In genomic region chr15:85667491-85668424, GRCh38 we compare ENCODE assay signal across 8 cellular contexts.
DNase-seq lines count a peak whose midpoint lies in the region; ATAC-seq and TF ChIP-seq lines count a peak whose summit lies in the region.

No MANE protein-coding gene starts in this region.

- H3K36me3 Mint-ChIP-seq in activated CD8-positive, alpha-beta T cell treated with anti-CD3 and anti-CD28 coated beads, Interleukin-2, amount 10 ng/mL, durations not matched to agents 7 days and 5 days (ENCODE audit: low read depth) = peaks cover 73% of the 10 kb centered on the region

- H3K9me3 Mint-ChIP-seq in activated CD8-positive, alpha-beta T cell treated with anti-CD3 and anti-CD28 coated beads, Interleukin-2, amount 10 ng/mL, durations not matched to agents 7 days and 5 days (ENCODE audit: insufficient read depth) = no peaks in the 10 kb centered on the region

- no peak overlapping the region for H3K4me3 ChIP-seq in fibroblast of mammary gland (ENCODE audit: control insufficient read depth, low read depth, low read length)
- H3K4me3 ChIP-seq in trophoblast cell (ENCODE audit: low read depth, low read length) = no peak overlapping the region

- no peak overlapping the region for H3K14ac ChIP-seq in trophoblast cell (ENCODE audit: low read length)

- H3K9me3 ChIP-seq in KOPT-K1 (ENCODE audit: insufficient read depth, low read length, poor library complexity, severe bottlenecking) (no peaks in the 10 kb centered on the region), trophoblast cell (ENCODE audit: insufficient read depth, low read depth, low read length) (no peaks in the 10 kb centered on the region)

- peak overlapping the region; percentile 39 for H3K27ac ChIP-seq in KOPT-K1 (ENCODE audit: low read depth, low read length, poor library complexity, severe bottlenecking)
- no peak overlapping the region for H3K27ac ChIP-seq in trophoblast cell (ENCODE audit: low read depth, low read length)

- H3K4me3 Mint-ChIP-seq in activated CD8-positive, alpha-beta T cell treated with anti-CD3 and anti-CD28 coated beads, Interleukin-2, amount 10 ng/mL, durations not matched to agents 7 days and 5 days = peak overlapping the region; percentile 9

- H3K23ac ChIP-seq in trophoblast cell (ENCODE audit: low read length) = no peak overlapping the region

- no peaks in the 10 kb centered on the region for H3K27me3 Mint-ChIP-seq in activated CD8-positive, alpha-beta T cell treated with anti-CD3 and anti-CD28 coated beads, Interleukin-2, amount 10 ng/mL, durations not matched to agents 7 days and 5 days (ENCODE audit: low read depth)

- no peaks in the 10 kb centered on the region for H3K79me1 ChIP-seq in trophoblast cell (ENCODE audit: low read length)

- H4K8ac ChIP-seq in trophoblast cell (ENCODE audit: low read depth, low read length) = no peak overlapping the region

- TF ChIP-seq CTCF in GM10266 (IDR thresholded peaks at IDR 0.05; ENCODE audit: control insufficient read depth, insufficient read depth, low read depth, missing control alignments) = no peak
- no peak for TF ChIP-seq CTCF in fibroblast of mammary gland (conservative IDR thresholded peaks at IDR 0.05; ENCODE audit: control insufficient read depth, insufficient read depth, low read depth, low read length)

- no peak overlapping the region for H3K4ac ChIP-seq in trophoblast cell (ENCODE audit: low read depth, low read length)

- no peak overlapping the region for H2AK5ac ChIP-seq in trophoblast cell (ENCODE audit: low read length)

- no peak overlapping the region for H2BK120ac ChIP-seq in trophoblast cell (ENCODE audit: insufficient read depth, low read length, poor library complexity)

- peaks cover 19% of the 10 kb centered on the region for H3K4me1 Mint-ChIP-seq in activated CD8-positive, alpha-beta T cell treated with anti-CD3 and anti-CD28 coated beads, Interleukin-2, amount 10 ng/mL, durations not matched to agents 7 days and 5 days (ENCODE audit: low read depth)

- H4K91ac ChIP-seq in trophoblast cell (ENCODE audit: low read depth, low read length) = no peak overlapping the region

- no CpG with 5 or more reads among the region's 5 CpGs for WGBS in trophoblast cell (ENCODE audit: extremely low coverage, insufficient coverage, insufficient read length)

- no peaks in the 10 kb centered on the region for H3K79me2 ChIP-seq in trophoblast cell (ENCODE audit: control insufficient read depth, insufficient read depth, low read length, poor library complexity)

- no peak overlapping the region for H4K12ac ChIP-seq in trophoblast cell (ENCODE audit: low read depth, low read length)

- H3K4me2 ChIP-seq in trophoblast cell (ENCODE audit: low read length) = no peak overlapping the region

- H2AFZ ChIP-seq in trophoblast cell (ENCODE audit: insufficient read depth, low read length, poor library complexity) = no peak overlapping the region

- CTCF ChIA-PET in activated CD8-positive, alpha-beta T cell treated with anti-CD3 and anti-CD28 coated beads, Interleukin-2, amount 10 ng/mL, durations not matched to agents 7 days and 5 days (lab: Charles Lee) = interaction anchor here (0.8 to 2.1 kb wide), 7 partner anchors 18 to 53 kb away, joined by 3 to 21 read pairs (median 4); no protein-coding TSS in a partner anchor

- ATAC-seq in GM21737 (IDR thresholded peaks at IDR 0.05; ENCODE audit: unreplicated experiment) = peak; percentile 81
- ATAC-seq in activated CD8-positive, alpha-beta T cell treated with anti-CD3 and anti-CD28 coated beads, Interleukin-2, amount 10 ng/mL, durations not matched to agents 7 days and 5 days = peak; percentile 97

- POLR2A ChIA-PET in activated CD8-positive, alpha-beta T cell treated with anti-CD3 and anti-CD28 coated beads, Interleukin-2, amount 10 ng/mL, durations not matched to agents 7 days and 5 days (lab: Charles Lee) = interaction anchor here (0.7 to 3.6 kb wide), 10 partner anchors 9 to 337 kb away, joined by 3 to 47 read pairs (median 4); no protein-coding TSS in a partner anchor

- peak overlapping the region; percentile 87 for H3K27ac Mint-ChIP-seq in activated CD8-positive, alpha-beta T cell treated with anti-CD3 and anti-CD28 coated beads, Interleukin-2, amount 10 ng/mL, durations not matched to agents 7 days and 5 days

- H3K36me3 ChIP-seq in KOPT-K1 (ENCODE audit: insufficient read depth, low read length) (peaks cover 37% of the 10 kb centered on the region), trophoblast cell (ENCODE audit: control insufficient read depth in 1 of 2, insufficient read depth in 2 of 2, low read length in 2 of 2) (peaks cover 2 to 14% of the 10 kb centered on the region in 2 experiments)

- no peak overlapping the region for H3K18ac ChIP-seq in trophoblast cell (ENCODE audit: low read length)

- H3K27me3 ChIP-seq in trophoblast cell (ENCODE audit: insufficient read depth, low read length) = no peaks in the 10 kb centered on the region

- H3K9ac ChIP-seq in trophoblast cell (ENCODE audit: low read length) = no peak overlapping the region

- H3K4me1 ChIP-seq in trophoblast cell (ENCODE audit: control insufficient read depth in 1 of 2, insufficient read depth in 2 of 2, low read length in 2 of 2) = no peaks in the 10 kb centered on the region

- H2BK12ac ChIP-seq in trophoblast cell (ENCODE audit: low read length) = no peak overlapping the region

- DNase-seq in GM10266 (ENCODE audit: extremely low spot score) = peak; percentile 69
- peak; percentile 82 for DNase-seq in activated CD8-positive, alpha-beta T cell treated with anti-CD3 and anti-CD28 coated beads, Interleukin-2, amount 10 ng/mL, durations not matched to agents 7 days and 5 days
- DNase-seq in fibroblast of mammary gland (ENCODE audit: low read depth) = peak; percentile 99
- peak; percentile 94 to 98 for DNase-seq in trophoblast cell
- DNase-seq in cerebellum (ENCODE audit: low spot score) = no peak
- DNase-seq in NCI-H1105 treated with DMSO at 0.1 percent for 48 hours (lab: John Stamatoyannopoulos, UW) = no peak

- no peak overlapping the region for H2BK5ac ChIP-seq in trophoblast cell (ENCODE audit: low read depth, low read length, poor library complexity)

Comparison
In these comparisons a context has a peak if more than half of its experiments do, and no peak if none do; other contexts are left out.
1. DNase-seq: peak in GM10266 (single experiment), activated CD8-positive, alpha-beta T cell treated with anti-CD3 and anti-CD28 coated beads, Interleukin-2, amount 10 ng/mL, durations not matched to agents 7 days and 5 days (single experiment), fibroblast of mammary gland (single experiment) and trophoblast cell (2 of 2); none in cerebellum (single experiment) and NCI-H1105 treated with DMSO at 0.1 percent for 48 hours (single experiment).